22 cellular contexts compared by ENCODE assay signal in the genomic region with DNA sequence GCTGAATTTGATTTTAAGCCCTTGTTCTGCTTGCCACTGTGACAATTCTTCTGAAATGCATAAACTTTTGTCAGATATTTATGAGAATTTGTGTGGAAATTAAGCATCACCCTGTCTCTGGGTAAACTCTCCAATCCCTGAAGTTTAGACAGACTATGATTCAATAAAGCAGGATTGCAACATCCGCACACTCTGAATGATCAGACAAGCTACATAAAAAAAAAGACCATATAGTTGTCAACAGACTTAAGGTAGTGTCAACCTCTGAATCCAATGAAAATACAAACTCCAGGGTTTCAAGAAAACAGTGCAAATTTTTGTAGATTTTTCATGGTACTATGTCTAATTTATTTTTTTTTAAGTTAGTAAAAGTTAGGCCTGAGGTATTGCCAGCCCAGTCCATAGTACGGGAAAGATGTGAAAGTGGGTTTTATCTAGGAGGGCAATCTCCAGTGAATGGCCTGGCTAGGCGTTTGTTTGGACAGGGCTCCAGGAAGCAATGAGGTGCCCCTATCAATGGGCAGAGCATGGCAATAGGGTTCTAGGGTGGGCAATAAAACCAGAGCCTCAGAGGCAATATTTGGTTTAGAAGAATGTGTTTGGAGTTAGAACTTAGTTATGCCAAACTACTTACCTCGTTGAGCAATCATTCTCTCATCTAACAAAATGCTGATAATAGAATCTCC.
DNase-seq lines count a peak whose midpoint lies in the region; ATAC-seq and TF ChIP-seq lines count a peak whose summit lies in the region.
"Had no signal": no experiment of that assay in that cellular context is flagged by ENCODE, and none has a peak within 500 bp of the region (broad histone marks: within the 10 kb centered on the region; RNA-seq: fewer than 3 reads in every experiment).

No MANE protein-coding gene starts in this region.

- no peaks in the 10 kb centered on the region for H3K9me3 Mint-ChIP-seq in MCF 10A (ENCODE audit: unreplicated experiment)

- H3K9me3 ChIP-seq in breast epithelium (no peaks in the 10 kb centered on the region), mucosa of descending colon (no peaks in the 10 kb centered on the region)
- H3K9me3 ChIP-seq: BLaER1, Caco-2 had no signal

- intact Hi-C loops in MCF 10A (cut with micrococcal nuclease) = no loop called here
- intact Hi-C loops in breast epithelium (cut with DNase I; ENCODE audit: low total_unique reads) = no loop called here
- intact Hi-C loops in mucosa of descending colon (cut with DNase I, micrococcal nuclease) = no loop called here

- no peaks in the 10 kb centered on the region for H3K36me3 ChIP-seq in breast epithelium
- no peaks in the 10 kb centered on the region for H3K36me3 ChIP-seq in mucosa of descending colon (ENCODE audit: low read depth)
- H3K36me3 ChIP-seq: BLaER1 had no signal

- CTCF ChIA-PET in MCF 10A (lab: Yijun Ruan, JAX) = no interaction called here

- H3K36me3 Mint-ChIP-seq in MCF 10A (ENCODE audit: insufficient read depth, unreplicated experiment) = no peaks in the 10 kb centered on the region
- H3K36me3 Mint-ChIP-seq: CD4-positive, CD25-positive, alpha-beta regulatory T cell; CD8-positive, alpha-beta T cell had no signal

- DNase-seq in MCF 10A (ENCODE audit: unreplicated experiment) (peak; percentile 24), breast epithelium (ENCODE audit: low spot score in 2 of 2) (no peak), fibroblast of pulmonary artery (ENCODE audit: low read depth) (peak; percentile 16), mucosa of descending colon (peak in 2 of 3 donors; percentile 7 to 15), EL (no peak), KG1 (lab: John Stamatoyannopoulos, UW) (no peak)
- DNase-seq: Caco-2; CD4-positive, CD25-positive, alpha-beta regulatory T cell; CD8-positive, alpha-beta T cell; DMS153; DND-41; GDM1; H9 had no signal

- peaks cover 4% of the 10 kb centered on the region for H3K4me1 Mint-ChIP-seq in MCF 10A (ENCODE audit: insufficient read depth, unreplicated experiment)
- H3K4me1 Mint-ChIP-seq: B cell; CD4-positive, CD25-positive, alpha-beta regulatory T cell; GM23338 had no signal

- H3K4me1 ChIP-seq in breast epithelium = no peaks in the 10 kb centered on the region
- no peaks in the 10 kb centered on the region for H3K4me1 ChIP-seq in mucosa of descending colon (ENCODE audit: low read depth)
- H3K4me1 ChIP-seq: BLaER1, Caco-2 had no signal

- TF ChIP-seq CTCF in MCF 10A (IDR thresholded peaks at IDR 0.05; ENCODE audit: unreplicated experiment) = no peak
- no peak for TF ChIP-seq CTCF in breast epithelium (IDR thresholded peaks at IDR 0.05)
- no peak for TF ChIP-seq CTCF in fibroblast of pulmonary artery (IDR thresholded peaks at IDR 0.05; ENCODE audit: low read length, missing control alignments)
- no peak for TF ChIP-seq CTCF in mucosa of descending colon (IDR thresholded peaks at IDR 0.05)

- H3K27me3 Mint-ChIP-seq in MCF 10A (ENCODE audit: insufficient read depth, unreplicated experiment) = no peaks in the 10 kb centered on the region
- H3K27me3 Mint-ChIP-seq: B cell; CD4-positive, CD25-positive, alpha-beta regulatory T cell had no signal

- H3K4me3 ChIP-seq in breast epithelium = no peak overlapping the region
- no peak overlapping the region for H3K4me3 ChIP-seq in fibroblast of pulmonary artery (replicated peaks; ENCODE audit: low read depth, low read length)
- no peak overlapping the region for H3K4me3 ChIP-seq in mucosa of descending colon
- H3K4me3 ChIP-seq: BLaER1, GM12878, GM23338 had no signal

- ATAC-seq in mucosa of descending colon (peak; percentile 94), GM19463 (IDR thresholded peaks at IDR 0.05; ENCODE audit: unreplicated experiment) (no peak), HG02970 (IDR thresholded peaks at IDR 0.05; ENCODE audit: low FRiP score, unreplicated experiment) (no peak)
- ATAC-seq: CD8-positive, alpha-beta T cell; GM12878; GM23338; HCT116 had no signal

- no TSS peak for BruUV-seq in MCF 10A (replicated peaks; lab: Mats Ljungman, UMichigan)

- no peak overlapping the region for H3K27ac Mint-ChIP-seq in MCF 10A (ENCODE audit: low read depth, unreplicated experiment)
- H3K27ac Mint-ChIP-seq: B cell; CD4-positive, CD25-positive, alpha-beta regulatory T cell; CD8-positive, alpha-beta T cell; GM23338; H9 had no signal

- POLR2A ChIA-PET in MCF 10A (lab: Yijun Ruan, JAX) = no interaction called here

- H3K27ac ChIP-seq in breast epithelium = no peak overlapping the region
- H3K27ac ChIP-seq: 22Rv1, BLaER1, C4-2B had no signal

- no peak for TF ChIP-seq POLR2A in breast epithelium (IDR thresholded peaks at IDR 0.05)

- H3K4me3 Mint-ChIP-seq in MCF 10A (ENCODE audit: unreplicated experiment) = no peak overlapping the region
- H3K4me3 Mint-ChIP-seq: B cell; CD4-positive, CD25-positive, alpha-beta regulatory T cell; CD8-positive, alpha-beta T cell; GM23338; H9 had no signal

- no peaks in the 10 kb centered on the region for H3K27me3 ChIP-seq in breast epithelium
- H3K27me3 ChIP-seq: BLaER1 had no signal

Comparison
In these comparisons a context has a peak if more than half of its experiments do, and no peak if none do; other contexts are left out.
1. DNase-seq: peak in MCF 10A (single experiment), fibroblast of pulmonary artery (single experiment) and mucosa of descending colon (2 of 3); none in breast epithelium (0 of 2), EL (single experiment) and KG1 (single experiment).